Comparison of ENCODE assay signal across 23 cellular contexts in genomic region chr18:44128365-44128764, GRCh38.
A peak's percentile ranks its signal among the peaks of the same experiment; 100 is the strongest.
DNase-seq lines count a peak whose midpoint lies in the region; ATAC-seq, FAIRE-seq and TF ChIP-seq lines count a peak whose summit lies in the region.
"Had no signal": no experiment of that assay in that cellular context is flagged by ENCODE, and none has a peak within 500 bp of the region (broad histone marks: within the 10 kb centered on the region; RNA-seq: fewer than 3 reads in every experiment).

No MANE protein-coding gene starts in this region.

- FAIRE-seq in astrocyte (lab: Jason Lieb, UNC): peak; percentile 9
- FAIRE-seq: endometrium, H54 had no signal

- no peak for ATAC-seq in IMR-90 (ENCODE audit: low read depth)
- ATAC-seq in GM21576 (IDR thresholded peaks at IDR 0.05; ENCODE audit: unreplicated experiment): no peak
- ATAC-seq: stimulated activated naive CD8-positive, alpha-beta T cell treated with anti-CD3 and anti-CD28 coated beads, Interleukin-15, Interleukin-2, amounts not matched to agents 100 U/mL and 50 U/mL, for 24 hours had no signal

- no peaks in the 10 kb centered on the region for H3K9me3 Mint-ChIP-seq in astrocyte (ENCODE audit: unreplicated experiment)
- H3K9me3 Mint-ChIP-seq: activated naive CD4-positive, alpha-beta T cell treated with anti-CD3 and anti-CD28 coated beads, Interleukin-2, amount 10 ng/mL, durations not matched to agents 7 days and 5 days; neural progenitor cell had no signal

- no peak overlapping the region for H2BK20ac ChIP-seq in IMR-90 (ENCODE audit: low read depth, low read length)

- H3K79me1 ChIP-seq in IMR-90 (ENCODE audit: low read depth in 1 of 2, low read length in 2 of 2): no peaks in the 10 kb centered on the region

- H2AK5ac ChIP-seq in IMR-90 (ENCODE audit: low read depth, low read length): no peak overlapping the region

- DNase-seq in IMR-90: peak; percentile 8
- DNase-seq in astrocyte (ENCODE audit: low read depth): peak; percentile 15
- peak; percentile 54 for DNase-seq in fibroblast of the aortic adventitia (ENCODE audit: low read depth)
- DNase-seq in smooth muscle cell (lab: John Stamatoyannopoulos, UW; ENCODE audit: unreplicated experiment): no peak
- DNase-seq in middle frontal gyrus (ENCODE audit: extremely low spot score, low spot score): no peak
- no peak for DNase-seq in NCI-H187 (lab: John Stamatoyannopoulos, UW)
- DNase-seq: activated CD4-positive, alpha-beta T cell treated with anti-CD3 and anti-CD28 coated beads for 1 hour; activated naive CD4-positive, alpha-beta T cell treated with anti-CD3 and anti-CD28 coated beads, Interleukin-2, amount 10 ng/mL, durations not matched to agents 7 days and 5 days; activated T-cell treated with anti-CD3 and anti-CD28 coated beads, Interleukin-2, amount 50 U/mL, for 24 hours; CD8-positive, alpha-beta memory T cell; colonic mucosa; DMS79; NCI-H1694 treated with DMSO at 0.1 percent for 48 hours; stimulated activated CD4-positive, alpha-beta T cell treated with anti-CD3 and anti-CD28 coated beads, Interleukin-4, amount 100 ng/mL, for 1 hour; stimulated activated naive CD8-positive, alpha-beta T cell treated with anti-CD3 and anti-CD28 coated beads, Interleukin-15, Interleukin-2, amounts not matched to agents 100 U/mL and 50 U/mL, for 24 hours; tibial artery had no signal

- TF ChIP-seq RAD21 in IMR-90 (IDR thresholded peaks at IDR 0.05; ENCODE audit: low read length): no peak

- H2BK15ac ChIP-seq in IMR-90 (ENCODE audit: low read depth, low read length): no peak overlapping the region

- H2BK120ac ChIP-seq in IMR-90 (ENCODE audit: low read depth, low read length): no peak overlapping the region

- H3K36me3 ChIP-seq in IMR-90 (ENCODE audit: control insufficient read depth, insufficient read depth, low read length) (no peaks in the 10 kb centered on the region), astrocyte (ENCODE audit: insufficient read depth, low read length) (no peaks in the 10 kb centered on the region), smooth muscle cell (ENCODE audit: low read depth) (no peaks in the 10 kb centered on the region)
- H3K36me3 ChIP-seq: colonic mucosa, neural progenitor cell, tibial artery had no signal

- H3K4me3 ChIP-seq in IMR-90 (ENCODE audit: insufficient read depth, low read depth, low read length) (no peak overlapping the region), astrocyte (ENCODE audit: insufficient read depth, low read depth, low read length) (no peak overlapping the region), fibroblast of the aortic adventitia (ENCODE audit: low read depth, low read length) (no peak overlapping the region), smooth muscle cell (no peak overlapping the region)
- H3K4me3 ChIP-seq: colonic mucosa, neural progenitor cell, skin epidermis, tibial artery had no signal

- no peak overlapping the region for H3K4ac ChIP-seq in IMR-90 (ENCODE audit: low read depth, low read length)

- no peaks in the 10 kb centered on the region for H3K9me1 ChIP-seq in IMR-90 (ENCODE audit: insufficient read depth, low read length)

- no peaks in the 10 kb centered on the region for H3K79me2 ChIP-seq in astrocyte (ENCODE audit: insufficient read depth, low read length)
- H3K79me2 ChIP-seq in smooth muscle cell (ENCODE audit: low read depth): no peaks in the 10 kb centered on the region

- no peak overlapping the region for H3K56ac ChIP-seq in IMR-90 (ENCODE audit: extremely low read depth, insufficient read depth, low read length)

- WGBS in IMR-90 (ENCODE audit: extremely low coverage in 2 of 2, insufficient read length in 1 of 2), 2 experiments: no CpG with 5 or more reads among the region's 1 CpG
- WGBS in smooth muscle cell (ENCODE audit: low lambda C conversion rate): 39% methylated on average over 1 of the region's 1 CpG

- peaks cover 5% of the 10 kb centered on the region for H3K4me1 Mint-ChIP-seq in astrocyte (ENCODE audit: low read depth, unreplicated experiment)
- H3K4me1 Mint-ChIP-seq: activated naive CD4-positive, alpha-beta T cell treated with anti-CD3 and anti-CD28 coated beads, Interleukin-2, amount 10 ng/mL, durations not matched to agents 7 days and 5 days; CD8-positive, alpha-beta memory T cell had no signal

- H2AFZ ChIP-seq in IMR-90 (replicated peaks; ENCODE audit: low read length, poor library complexity) (no peak overlapping the region), astrocyte (ENCODE audit: low read depth, low read length) (no peak overlapping the region), smooth muscle cell (ENCODE audit: low read depth) (no peak overlapping the region)
- H2AFZ ChIP-seq: neural progenitor cell had no signal

- CTCF ChIA-PET in IMR-90 (lab: Yijun Ruan, JAX): interaction anchor here (0.9 kb wide), 1 partner anchor 16 kb away, joined by 3 read pairs; no protein-coding TSS in a partner anchor

- no peak for TF ChIP-seq POLR2A in IMR-90 (IDR thresholded peaks at IDR 0.05; ENCODE audit: low read depth, low read length)

- TF ChIP-seq CTCF in IMR-90 (conservative IDR thresholded peaks at IDR 0.05; ENCODE audit: low read depth, low read length) (no peak), astrocyte (IDR thresholded peaks at IDR 0.05; ENCODE audit: insufficient read depth, low read depth, low read length) (no peak), fibroblast of the aortic adventitia (IDR thresholded peaks at IDR 0.05; ENCODE audit: insufficient read depth, low read length) (no peak), smooth muscle cell (IDR thresholded peaks at IDR 0.05; ENCODE audit: borderline replicate concordance, insufficient read depth, poor library complexity, severe bottlenecking) (no peak)

- no peaks in the 10 kb centered on the region for H3K4me1 ChIP-seq in IMR-90 (ENCODE audit: control insufficient read depth, insufficient read depth, low read length)
- H3K4me1 ChIP-seq in astrocyte (ENCODE audit: insufficient read depth, low read length): no peaks in the 10 kb centered on the region
- no peaks in the 10 kb centered on the region for H3K4me1 ChIP-seq in smooth muscle cell (ENCODE audit: low read depth)
- H3K4me1 ChIP-seq: colonic mucosa, neural progenitor cell, tibial artery had no signal

- H3K14ac ChIP-seq in IMR-90 (replicated peaks; ENCODE audit: low read depth, low read length): no peak overlapping the region

- H4K20me1 ChIP-seq in IMR-90 (ENCODE audit: insufficient read depth, low read length) (no peaks in the 10 kb centered on the region), astrocyte (ENCODE audit: insufficient read depth, low read length) (no peaks in the 10 kb centered on the region), smooth muscle cell (ENCODE audit: low read depth) (no peaks in the 10 kb centered on the region)

- no peak overlapping the region for H4K91ac ChIP-seq in IMR-90 (ENCODE audit: insufficient read depth, low read depth, low read length)

- H3K4me2 ChIP-seq in IMR-90 (ENCODE audit: low read depth, low read length) (no peak overlapping the region), astrocyte (ENCODE audit: low read length) (no peak overlapping the region), smooth muscle cell (peak overlapping the region; percentile 59)
- H3K4me2 ChIP-seq: KMS-11, neural progenitor cell had no signal

- no peak overlapping the region for H4K5ac ChIP-seq in IMR-90 (ENCODE audit: low read depth, low read length)

- H3K27ac ChIP-seq in IMR-90 (ENCODE audit: insufficient read depth, low read length) (no peak overlapping the region), astrocyte (ENCODE audit: low read depth, low read length) (no peak overlapping the region), smooth muscle cell (ENCODE audit: low read depth) (no peak overlapping the region)
- H3K27ac ChIP-seq: colonic mucosa, KMS-11, neural progenitor cell, skin epidermis, tibial artery had no signal

- intact Hi-C loops in IMR-90 (cut with micrococcal nuclease): no loop called here

- dilution Hi-C loops in IMR-90 (cut with HindIII; ENCODE audit: low sequenced_read_pairs, unreplicated experiment): no loop called here

- H3F3A ChIP-seq in smooth muscle cell (ENCODE audit: low read depth): no peaks in the 10 kb centered on the region

- no peak overlapping the region for H3K23ac ChIP-seq in IMR-90 (ENCODE audit: low read depth, low read length)

- no peaks in the 10 kb centered on the region for H3K9me3 ChIP-seq in IMR-90 (ENCODE audit: control insufficient read depth, insufficient read depth, low read length)
- H3K9me3 ChIP-seq in astrocyte (ENCODE audit: insufficient read depth, low read depth, low read length): no peaks in the 10 kb centered on the region
- H3K9me3 ChIP-seq in smooth muscle cell (replicated peaks; ENCODE audit: low read depth): no peaks in the 10 kb centered on the region
- H3K9me3 ChIP-seq: colonic mucosa, tibial artery had no signal

- no peak overlapping the region for H4K8ac ChIP-seq in IMR-90 (ENCODE audit: low read depth in 2 of 2, low read length in 2 of 2)

- H3K27me3 ChIP-seq in IMR-90 (ENCODE audit: control insufficient read depth, insufficient read depth, low read length): no peaks in the 10 kb centered on the region
- H3K27me3 ChIP-seq in astrocyte (ENCODE audit: insufficient read depth, low read length): no peaks in the 10 kb centered on the region
- H3K27me3 ChIP-seq in smooth muscle cell (ENCODE audit: low read depth): no peaks in the 10 kb centered on the region
- H3K27me3 ChIP-seq: colonic mucosa, neural progenitor cell, tibial artery had no signal

- H3K27me3 Mint-ChIP-seq in astrocyte (ENCODE audit: low read depth, unreplicated experiment): no peaks in the 10 kb centered on the region
- H3K27me3 Mint-ChIP-seq: activated naive CD4-positive, alpha-beta T cell treated with anti-CD3 and anti-CD28 coated beads, Interleukin-2, amount 10 ng/mL, durations not matched to agents 7 days and 5 days; activated T-cell treated with anti-CD3 and anti-CD28 coated beads, Interleukin-2, amount 50 U/mL, for 24 hours; CD8-positive, alpha-beta memory T cell; progenitor cell of endocrine pancreas had no signal

- H3K9ac ChIP-seq in IMR-90 (ENCODE audit: low read depth, low read length) (no peak overlapping the region), astrocyte (ENCODE audit: low read length) (no peak overlapping the region), smooth muscle cell (ENCODE audit: low read depth) (no peak overlapping the region)
- H3K9ac ChIP-seq: KMS-11, neural progenitor cell had no signal

- in situ Hi-C loops in IMR-90 (cut with MboI; ENCODE audit: low sequenced_read_pairs): loop anchor here (25.0 kb wide), 1 partner anchor 759 kb away; no protein-coding TSS in a partner anchor

- H3K36me3 Mint-ChIP-seq in astrocyte (ENCODE audit: low read depth, unreplicated experiment): no peaks in the 10 kb centered on the region
- H3K36me3 Mint-ChIP-seq: activated naive CD4-positive, alpha-beta T cell treated with anti-CD3 and anti-CD28 coated beads, Interleukin-2, amount 10 ng/mL, durations not matched to agents 7 days and 5 days; CD8-positive, alpha-beta memory T cell; neural progenitor cell had no signal

- no TSS peak for BruUV-seq in IMR-90 (replicated peaks; lab: Mats Ljungman, UMichigan)

- H2AK9ac ChIP-seq in IMR-90 (replicated peaks; ENCODE audit: low read depth, low read length, poor library complexity): no peak overlapping the region

- H3K27ac Mint-ChIP-seq in astrocyte (ENCODE audit: unreplicated experiment): no peak overlapping the region
- H3K27ac Mint-ChIP-seq: activated naive CD4-positive, alpha-beta T cell treated with anti-CD3 and anti-CD28 coated beads, Interleukin-2, amount 10 ng/mL, durations not matched to agents 7 days and 5 days; activated T-cell treated with anti-CD3 and anti-CD28 coated beads, Interleukin-2, amount 50 U/mL, for 24 hours; CD8-positive, alpha-beta memory T cell; neural progenitor cell; progenitor cell of endocrine pancreas had no signal

- no peak overlapping the region for H3K4me3 Mint-ChIP-seq in astrocyte (ENCODE audit: unreplicated experiment)
- H3K4me3 Mint-ChIP-seq: activated naive CD4-positive, alpha-beta T cell treated with anti-CD3 and anti-CD28 coated beads, Interleukin-2, amount 10 ng/mL, durations not matched to agents 7 days and 5 days; activated T-cell treated with anti-CD3 and anti-CD28 coated beads, Interleukin-2, amount 50 U/mL, for 24 hours; CD8-positive, alpha-beta memory T cell; neural progenitor cell had no signal

- POLR2A ChIA-PET in IMR-90 (lab: Charles Lee; ENCODE audit: unreplicated experiment): no interaction called here

- no peak overlapping the region for H2BK5ac ChIP-seq in IMR-90 (ENCODE audit: low read depth, low read length, poor library complexity, severe bottlenecking)

- no peak overlapping the region for H3K18ac ChIP-seq in IMR-90 (ENCODE audit: low read depth, low read length)

Comparison
In these comparisons a context has a peak if more than half of its experiments do, and no peak if none do; other contexts are left out.
1. DNase-seq: peak in IMR-90 (single experiment), astrocyte (single experiment) and fibroblast of the aortic adventitia (single experiment); none in smooth muscle cell (single experiment), middle frontal gyrus (single experiment) and NCI-H187 (0 of 2).